9 cellular contexts compared by ENCODE assay signal in the genomic region with DNA sequence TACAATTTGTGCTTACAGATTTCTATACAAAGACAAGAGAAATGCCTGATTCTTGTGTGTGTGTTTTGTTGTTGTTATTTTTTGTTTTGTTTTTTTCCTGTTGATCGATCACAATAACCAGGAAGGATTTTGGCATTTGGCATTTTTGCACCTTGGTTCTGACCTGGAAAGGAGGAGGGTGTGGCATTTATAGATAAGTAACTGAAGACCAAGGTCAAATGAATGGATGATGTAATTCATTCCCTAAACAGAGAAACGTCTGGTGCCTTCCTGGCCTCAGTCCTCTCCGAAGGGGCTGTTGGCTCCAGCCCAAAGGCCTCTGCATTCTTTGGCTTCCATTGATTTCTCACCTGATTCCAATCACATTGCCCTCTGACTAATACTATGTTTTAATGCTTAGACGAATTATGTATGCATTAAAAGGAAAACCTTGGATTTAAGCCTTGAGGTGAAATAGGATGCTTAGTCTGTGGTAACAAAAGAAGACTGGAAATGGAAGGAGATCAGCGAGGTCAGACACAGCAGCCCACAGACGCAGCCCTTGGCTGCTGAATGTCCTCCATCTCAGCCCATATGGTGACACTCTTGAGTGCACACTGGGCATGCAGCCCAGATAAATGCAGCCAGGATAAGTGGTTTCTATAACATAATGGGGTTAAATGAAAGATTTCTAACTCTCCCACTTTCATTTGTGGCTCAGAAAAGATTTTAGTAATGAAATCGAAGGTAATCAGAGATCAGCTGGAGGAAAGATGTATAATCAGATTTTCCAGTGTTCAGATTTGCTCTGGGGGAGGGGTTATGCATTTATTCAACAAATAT.
DNase-seq lines count a peak whose midpoint lies in the region; ATAC-seq, FAIRE-seq and TF ChIP-seq lines count a peak whose summit lies in the region.
"Had no signal": no experiment of that assay in that cellular context is flagged by ENCODE, and none has a peak within 500 bp of the region (broad histone marks: within the 10 kb centered on the region; RNA-seq: fewer than 3 reads in every experiment).

No MANE protein-coding gene starts in this region.

- H3K4me3 Mint-ChIP-seq in CD8-positive, alpha-beta T cell: no peak overlapping the region

- ATAC-seq in CD8-positive, alpha-beta T cell: no peak

- no peaks in the 10 kb centered on the region for H3K9me3 Mint-ChIP-seq in CD8-positive, alpha-beta T cell

- CTCF ChIA-PET in CD8-positive, alpha-beta T cell (lab: Charles Lee): interaction anchor here (1.1 to 2.0 kb wide), 16 partner anchors 7 to 607 kb away, joined by 3 to 15 read pairs (median 4); no protein-coding TSS in a partner anchor

- intact Hi-C loops in CD8-positive, alpha-beta T cell (cut with DNase I, micrococcal nuclease): loop anchor here (1.0 to 10.0 kb wide), 8 partner anchors 175 to 607 kb away; no protein-coding TSS in a partner anchor

- no peak overlapping the region for H3K27ac Mint-ChIP-seq in CD8-positive, alpha-beta T cell

- H3K4me3 ChIP-seq in CD8-positive, alpha-beta T cell (ENCODE audit: low read depth, low read length): no peak overlapping the region

- DNase-seq in NCI-H748 (lab: John Stamatoyannopoulos, UW; ENCODE audit: unreplicated experiment) (peak; percentile 65), NCI-H748 treated with DMSO at 0.1 percent for 48 hours (lab: John Stamatoyannopoulos, UW) (no peak), NCI-H460 (ENCODE audit: extremely low read depth, low read depth) (peak; percentile 82), dermis blood vessel endothelial cell (peak; percentile 40), substantia nigra (lab: John Stamatoyannopoulos, UW) (peak in 1 of 49 donors; percentile 41), GM12892 (ENCODE audit: insufficient read length) (no peak), NCI-H526 treated with DMSO at 0.1 percent for 48 hours (lab: John Stamatoyannopoulos, UW) (no peak)
- no peak for DNase-seq in CD8-positive, alpha-beta T cell

- H3K9me3 ChIP-seq in CD8-positive, alpha-beta T cell (ENCODE audit: low read length): no peaks in the 10 kb centered on the region
- H3K9me3 ChIP-seq: gastrocnemius medialis had no signal

- H3K4me1 ChIP-seq in CD8-positive, alpha-beta T cell (ENCODE audit: insufficient read depth, low read length): no peaks in the 10 kb centered on the region

- no peaks in the 10 kb centered on the region for H3K36me3 Mint-ChIP-seq in CD8-positive, alpha-beta T cell

- H3K27me3 ChIP-seq in CD8-positive, alpha-beta T cell (ENCODE audit: insufficient read depth, low read length): no peaks in the 10 kb centered on the region
- H3K27me3 ChIP-seq: gastrocnemius medialis had no signal

- peaks cover 5% of the 10 kb centered on the region for H3K27me3 Mint-ChIP-seq in CD8-positive, alpha-beta T cell (ENCODE audit: low read depth)

- no peak for TF ChIP-seq CTCF in CD8-positive, alpha-beta T cell (IDR thresholded peaks at IDR 0.05)

- TF ChIP-seq POLR2A in GM12892 (IDR thresholded peaks at IDR 0.05; ENCODE audit: low read depth, low read length): no peak

- POLR2A ChIA-PET in CD8-positive, alpha-beta T cell (lab: Charles Lee): interaction anchor here (0.7 kb wide), 1 partner anchor 7 kb away, joined by 4 read pairs; no protein-coding TSS in a partner anchor

- FAIRE-seq in GM12892 (lab: Jason Lieb, UNC): no peak

- no peaks in the 10 kb centered on the region for H3K36me3 ChIP-seq in CD8-positive, alpha-beta T cell (ENCODE audit: insufficient read depth, low read length)
- H3K36me3 ChIP-seq: gastrocnemius medialis had no signal

- H3K4me1 Mint-ChIP-seq in CD8-positive, alpha-beta T cell (ENCODE audit: low read depth): no peaks in the 10 kb centered on the region

- peak overlapping the region; percentile 36 for H3K27ac ChIP-seq in substantia nigra (ENCODE audit: low read depth, low read length, poor library complexity, severe bottlenecking)
- H3K27ac ChIP-seq in CD8-positive, alpha-beta T cell (ENCODE audit: low read depth, low read length): no peak overlapping the region
- H3K27ac ChIP-seq: gastrocnemius medialis had no signal

Comparison
In these comparisons a context has a peak if more than half of its experiments do, and no peak if none do; other contexts are left out.
1. DNase-seq: peak in NCI-H748 (single experiment), NCI-H460 (single experiment) and dermis blood vessel endothelial cell (single experiment); none in NCI-H748 treated with DMSO at 0.1 percent for 48 hours (single experiment), CD8-positive, alpha-beta T cell (0 of 7), GM12892 (single experiment) and NCI-H526 treated with DMSO at 0.1 percent for 48 hours (single experiment).